In genomic region chr22:45645526-45646414, GRCh38 we compare ENCODE assay signal across 8 cellular contexts. TPM values are rescaled to one million over a fixed set of nuclear protein-coding genes. Genes with fewer than 3 reads are reported as not detected.
A peak's percentile ranks its signal among the peaks of the same experiment; 100 is the strongest.
DNase-seq lines count a peak whose midpoint lies in the region; ATAC-seq, FAIRE-seq and TF ChIP-seq lines count a peak whose summit lies in the region.

No MANE protein-coding gene starts in this region.

- H3K36me3 Mint-ChIP-seq in Caco-2 (ENCODE audit: insufficient read depth, unreplicated experiment) (no peaks in the 10 kb centered on the region), neural crest cell (ENCODE audit: low read depth) (no peaks in the 10 kb centered on the region)
- H3K36me3 Mint-ChIP-seq in activated T-helper 1 cell treated with anti-CD3 and anti-CD28 coated beads, Interleukin-12 subunit alpha, Interleukin-12 subunit beta, Interleukin-2, Interleukin-4 antibody, amounts not matched to agents 30 ng/mL and 10 ng/mL and 1 ng/mL, durations not matched to agents 14 hours and 24 hours and 36 hours (ENCODE audit: low read depth), result no peaks in the 10 kb centered on the region

- no peaks in the 10 kb centered on the region for H3K36me3 ChIP-seq in Caco-2 (ENCODE audit: control insufficient read depth, insufficient read depth, low read length)

- no peaks in the 10 kb centered on the region for H3K9me3 ChIP-seq in Caco-2

- CTCF ChIA-PET in Caco-2 (lab: Charles Lee), result no interaction called here

- no peaks in the 10 kb centered on the region for H3K9me3 Mint-ChIP-seq in Caco-2 (ENCODE audit: unreplicated experiment)
- no peaks in the 10 kb centered on the region for H3K9me3 Mint-ChIP-seq in activated T-helper 1 cell treated with anti-CD3 and anti-CD28 coated beads, Interleukin-12 subunit alpha, Interleukin-12 subunit beta, Interleukin-2, Interleukin-4 antibody, amounts not matched to agents 30 ng/mL and 10 ng/mL and 1 ng/mL, durations not matched to agents 14 hours and 24 hours and 36 hours
- H3K9me3 Mint-ChIP-seq in neural crest cell, result no peaks in the 10 kb centered on the region

- H3K4me1 Mint-ChIP-seq in Caco-2 (ENCODE audit: low read depth, unreplicated experiment) (no peaks in the 10 kb centered on the region), neural crest cell (peaks cover 9% of the 10 kb centered on the region)
- H3K4me1 Mint-ChIP-seq in activated T-helper 1 cell treated with anti-CD3 and anti-CD28 coated beads, Interleukin-12 subunit alpha, Interleukin-12 subunit beta, Interleukin-2, Interleukin-4 antibody, amounts not matched to agents 30 ng/mL and 10 ng/mL and 1 ng/mL, durations not matched to agents 14 hours and 24 hours and 36 hours (ENCODE audit: low read depth), result peaks cover 10% of the 10 kb centered on the region

- ATAC-seq in HG03175 (IDR thresholded peaks at IDR 0.05; ENCODE audit: unreplicated experiment), result peak; percentile 45

- H3K4me3 ChIP-seq in Caco-2 (ENCODE audit: low read depth, low read length), result no peak overlapping the region
- H3K4me3 ChIP-seq in fibroblast of the aortic adventitia (ENCODE audit: low read depth, low read length), result no peak overlapping the region

- H3K27ac Mint-ChIP-seq in Caco-2 (ENCODE audit: unreplicated experiment), result no peak overlapping the region
- H3K27ac Mint-ChIP-seq in activated T-helper 1 cell treated with anti-CD3 and anti-CD28 coated beads, Interleukin-12 subunit alpha, Interleukin-12 subunit beta, Interleukin-2, Interleukin-4 antibody, amounts not matched to agents 30 ng/mL and 10 ng/mL and 1 ng/mL, durations not matched to agents 14 hours and 24 hours and 36 hours, result peak overlapping the region; percentile 35
- no peak overlapping the region for H3K27ac Mint-ChIP-seq in neural crest cell (ENCODE audit: unreplicated experiment)

- no peak for TF ChIP-seq POLR2A in H54 (IDR thresholded peaks at IDR 0.05; ENCODE audit: low read depth, low read length)

- H3K4me1 ChIP-seq in Caco-2, result 0 out of 2 replicates have a peak, but pooled peaks cover 4% of the 10 kb centered on the region

- peak; percentile 64 to 87 for DNase-seq in Caco-2
- peak; percentile 44 for DNase-seq in RPMI7951 (ENCODE audit: low read depth)
- DNase-seq in activated T-helper 1 cell treated with anti-CD3 and anti-CD28 coated beads, Interleukin-12 subunit alpha, Interleukin-12 subunit beta, Interleukin-2, Interleukin-4 antibody, amounts not matched to agents 30 ng/mL and 10 ng/mL and 1 ng/mL, durations not matched to agents 14 hours and 24 hours and 36 hours (ENCODE audit: low spot score), result peak; percentile 70
- DNase-seq in fibroblast of the aortic adventitia (ENCODE audit: low read depth), result peak; percentile 38
- DNase-seq in neural crest cell (ENCODE audit: low read depth, low spot score), result peak; percentile 84
- peak; percentile 14 for DNase-seq in stromal cell of bone marrow (ENCODE audit: low read depth)
- no peak for DNase-seq in H54 (ENCODE audit: insufficient read length, low spot score)

- no TSS peak for BruUV-seq in Caco-2 (replicated peaks; lab: Mats Ljungman, UMichigan)

- no peak for FAIRE-seq in H54 (lab: Jason Lieb, UNC)

- peak; percentile 50 to 94 for TF ChIP-seq CTCF in Caco-2 (IDR thresholded peaks at IDR 0.05; ENCODE audit: insufficient read depth in 1 of 2, low read depth in 1 of 2, low read length in 1 of 2, severe bottlenecking in 1 of 2, unreplicated experiment in 1 of 2)
- TF ChIP-seq CTCF in fibroblast of the aortic adventitia (IDR thresholded peaks at IDR 0.05; ENCODE audit: insufficient read depth, low read length), result peak; percentile 67
- peak; percentile 94 for TF ChIP-seq CTCF in neural crest cell (conservative IDR thresholded peaks at IDR 0.05)

- POLR2A ChIA-PET in Caco-2 (lab: Charles Lee), result no interaction called here

- no peaks in the 10 kb centered on the region for H3K27me3 ChIP-seq in Caco-2 (replicated peaks; ENCODE audit: control insufficient read depth, insufficient read depth, low read length)

- intact Hi-C loops in Caco-2 (cut with micrococcal nuclease; ENCODE audit: unreplicated experiment), result loop anchor here (5.0 to 10.0 kb wide), 2 partner anchors 68 to 219 kb away; no protein-coding TSS in a partner anchor
- intact Hi-C loops in activated T-helper 1 cell treated with anti-CD3 and anti-CD28 coated beads, Interleukin-12 subunit alpha, Interleukin-12 subunit beta, Interleukin-2, Interleukin-4 antibody, amounts not matched to agents 30 ng/mL and 10 ng/mL and 1 ng/mL, durations not matched to agents 14 hours and 24 hours and 36 hours (cut with micrococcal nuclease), result loop anchor here (1.0 to 2.0 kb wide), 2 partner anchors 67 to 219 kb away; no protein-coding TSS in a partner anchor

- H3K27me3 Mint-ChIP-seq in Caco-2 (ENCODE audit: insufficient read depth, unreplicated experiment) (no peaks in the 10 kb centered on the region), neural crest cell (ENCODE audit: low read depth) (peaks cover 49% of the 10 kb centered on the region)
- H3K27me3 Mint-ChIP-seq in activated T-helper 1 cell treated with anti-CD3 and anti-CD28 coated beads, Interleukin-12 subunit alpha, Interleukin-12 subunit beta, Interleukin-2, Interleukin-4 antibody, amounts not matched to agents 30 ng/mL and 10 ng/mL and 1 ng/mL, durations not matched to agents 14 hours and 24 hours and 36 hours (ENCODE audit: insufficient read depth), result peaks cover 37% of the 10 kb centered on the region

- H3K4me3 Mint-ChIP-seq in Caco-2 (ENCODE audit: unreplicated experiment) (peak overlapping the region; percentile 21), neural crest cell (no peak overlapping the region)
- no peak overlapping the region for H3K4me3 Mint-ChIP-seq in activated T-helper 1 cell treated with anti-CD3 and anti-CD28 coated beads, Interleukin-12 subunit alpha, Interleukin-12 subunit beta, Interleukin-2, Interleukin-4 antibody, amounts not matched to agents 30 ng/mL and 10 ng/mL and 1 ng/mL, durations not matched to agents 14 hours and 24 hours and 36 hours

RNA-seq across cellular contexts. Expression of gene ATXN10, which starts 25.9 kb away (rescaled TPM):
- total RNA-seq in Caco-2 (2022) (132 and 155 TPM in 2 replicates), fibroblast of the aortic adventitia (ENCODE audit: low replicate concordance) (130 and 261 TPM in 2 replicates), neural crest cell (219 and 232 TPM in 2 replicates)
- 97.7 and 103 TPM in 2 replicates for total RNA-seq in RPMI7951 (2014; rRNA removed; shearing (Covaris generic))
- 110 and 119 TPM in 2 replicates for total RNA-seq in activated T-helper 1 cell treated with anti-CD3 and anti-CD28 coated beads, Interleukin-12 subunit alpha, Interleukin-12 subunit beta, Interleukin-2, Interleukin-4 antibody, amounts not matched to agents 30 ng/mL and 10 ng/mL and 1 ng/mL, durations not matched to agents 14 hours and 24 hours and 36 hours
